Comparison of ENCODE assay signal across 1 cellular context in genomic region chr10:122477436-122477835, GRCh38.
TF ChIP-seq lines count a peak whose summit lies in the region.

No MANE protein-coding gene starts in this region.

TF ChIP-seq in IMR-90, 13 proteins besides CTCF, POLR2A, EP300 and RAD21 (continued from another document):
- no peak for TF ChIP-seq USF2 (IDR thresholded peaks at IDR 0.05; ENCODE audit: low read depth, low read length)
- no peak for TF ChIP-seq BHLHE40 (IDR thresholded peaks at IDR 0.05; ENCODE audit: low read depth, low read length)
- TF ChIP-seq NFE2L2 (IDR thresholded peaks at IDR 0.05; ENCODE audit: low read depth, low read length): no peak
